ENCODE assay signal across 11 cellular contexts in the genomic region with DNA sequence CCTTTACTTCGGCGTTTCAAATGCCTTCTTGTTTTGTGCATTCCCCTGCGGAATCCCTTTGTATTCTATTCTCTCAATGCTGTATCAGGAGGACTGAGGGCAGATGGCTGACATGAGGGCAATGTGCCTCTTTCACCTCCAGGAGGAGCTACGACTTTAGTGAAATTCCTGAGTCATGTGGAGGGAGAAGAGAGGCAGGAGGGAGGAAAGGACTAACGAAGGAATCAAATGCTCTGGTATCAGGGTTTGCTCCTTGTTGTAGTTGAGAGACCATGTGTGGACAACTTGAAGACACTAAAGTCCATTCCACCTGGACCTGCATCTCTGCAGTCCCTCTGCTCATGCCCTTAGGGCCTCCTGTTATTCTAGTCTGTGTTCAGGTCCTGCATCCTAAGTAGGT. TPM values are rescaled to one million over a fixed set of nuclear protein-coding genes. Genes with fewer than 3 reads are reported as not detected.
A peak's percentile ranks its signal among the peaks of the same experiment; 100 is the strongest.
DNase-seq lines count a peak whose midpoint lies in the region; ATAC-seq and TF ChIP-seq lines count a peak whose summit lies in the region.
"Had no signal": no experiment of that assay in that cellular context is flagged by ENCODE, and none has a peak within 500 bp of the region (broad histone marks: within the 10 kb centered on the region; RNA-seq: fewer than 3 reads in every experiment).

No MANE protein-coding gene starts in this region.

- DNase-seq in AG09309 (ENCODE audit: low read depth) (no peak), GM23248 (peak; percentile 49), Panc1 (ENCODE audit: low read depth, low spot score) (no peak), iPS DF 19.7 (ENCODE audit: low read depth, low spot score) (peak; percentile 69), NCI-H510A treated with DMSO at 0.1 percent for 48 hours (lab: John Stamatoyannopoulos, UW) (no peak)
- no peak for DNase-seq in activated CD4-positive, CD25-positive, alpha-beta regulatory T cell (lab: John Stamatoyannopoulos, UW)
- DNase-seq: activated naive CD4-positive, alpha-beta T cell treated with anti-CD3 and anti-CD28 coated beads, Interleukin-2, amount 10 ng/mL, durations not matched to agents 7 days and 5 days; DMS79 treated with DMSO at 0.1 percent for 48 hours; T1000 had no signal

- H3F3A ChIP-seq in GM23248 (ENCODE audit: insufficient read depth) = no peaks in the 10 kb centered on the region

- no peak overlapping the region for H2AFZ ChIP-seq in GM23248

- POLR2A ChIA-PET in Panc1 (lab: Charles Lee) = no interaction called here

- no peaks in the 10 kb centered on the region for H3K9me3 ChIP-seq in GM23248 (ENCODE audit: low read depth)
- no peaks in the 10 kb centered on the region for H3K9me3 ChIP-seq in Panc1 (ENCODE audit: control insufficient read depth, insufficient read depth, low read depth, low read length)

- no peak overlapping the region for H3K27ac ChIP-seq in GM23248
- no peak overlapping the region for H3K27ac ChIP-seq in Panc1 (ENCODE audit: low read length)

- intact Hi-C loops in Panc1 (cut with micrococcal nuclease; ENCODE audit: unreplicated experiment) = no loop called here

- H3K4me2 ChIP-seq in GM23248 (ENCODE audit: unreplicated experiment) = no peak overlapping the region

- H3K9ac ChIP-seq in GM23248 = no peak overlapping the region

- no peaks in the 10 kb centered on the region for H3K79me2 ChIP-seq in GM23248 (ENCODE audit: insufficient read depth)

- H3K36me3 ChIP-seq in GM23248 (ENCODE audit: low read depth) = no peaks in the 10 kb centered on the region
- no peaks in the 10 kb centered on the region for H3K36me3 ChIP-seq in Panc1 (ENCODE audit: control insufficient read depth, insufficient read depth, low read length)

- WGBS in GM23248 (ENCODE audit: low coverage in 1 of 2, low lambda C conversion rate in 2 of 2, missing lambda C conversion rate in 2 of 2), 2 experiments = 18 to 21% methylated on average over 5 of the region's 5 CpGs

- TF ChIP-seq CTCF in AG09309 (IDR thresholded peaks at IDR 0.05; ENCODE audit: control insufficient read depth, insufficient read depth, low read depth, low read length, missing control alignments) = peak; percentile 25
- peak; percentile 34 for TF ChIP-seq CTCF in Panc1 (IDR thresholded peaks at IDR 0.05)

- H3K27me3 ChIP-seq in GM23248 (replicated peaks; ENCODE audit: insufficient read depth) = peaks cover 28% of the 10 kb centered on the region
- H3K27me3 ChIP-seq in Panc1 (ENCODE audit: control insufficient read depth, insufficient read depth, low read length) = no peaks in the 10 kb centered on the region

- in situ Hi-C loops in GM23248 (cut with MboI) (no loop called here), Panc1 (cut with HindIII; ENCODE audit: low pct_unique_long_range_greater_than_20kb, low sequenced_read_pairs) (no loop called here)

- H3K4me1 ChIP-seq in GM23248 (ENCODE audit: insufficient read depth) (no peaks in the 10 kb centered on the region), Panc1 (ENCODE audit: control insufficient read depth, insufficient read depth, low read length) (no peaks in the 10 kb centered on the region)

- CTCF ChIA-PET in Panc1 (lab: Charles Lee) = no interaction called here

- H3K9me2 ChIP-seq in GM23248 (ENCODE audit: insufficient read depth) = no peaks in the 10 kb centered on the region

- H4K20me1 ChIP-seq in GM23248 (ENCODE audit: insufficient read depth) = no peaks in the 10 kb centered on the region

- H3K4me3 ChIP-seq in AG09309 (ENCODE audit: control insufficient read depth, low read depth, low read length) (no peak overlapping the region), GM23248 (no peak overlapping the region), Panc1 (ENCODE audit: low read depth in 2 of 2, low read length in 2 of 2) (no peak overlapping the region)

- no peak for ATAC-seq in Panc1
- no peak for ATAC-seq in GM18498 (IDR thresholded peaks at IDR 0.05; ENCODE audit: unreplicated experiment)
- no peak for ATAC-seq in GM19324 (IDR thresholded peaks at IDR 0.05; ENCODE audit: low FRiP score, unreplicated experiment)

- no TSS peak for BruUV-seq in Panc1 (replicated peaks; lab: Mats Ljungman, UMichigan)

RNA-seq across cellular contexts. Expression of gene PRSS58, which starts 40.2 kb away (rescaled TPM):
- not detected in 2 replicates for total RNA-seq in GM23248 (2014; rRNA removed; shearing (Covaris generic))
- not detected in 2 replicates for polyA plus RNA-seq in GM23248 (2016; fragmentation: Nextera tagmentation; extraction: Ambion mirVana)
- not detected for total RNA-seq in Panc1 (2021; ENCODE audit: unreplicated experiment)
- not detected for polyA plus RNA-seq in Panc1 (2012; ENCODE audit: insufficient read length)

Comparison
In these comparisons a context has a peak if more than half of its experiments do, and no peak if none do; other contexts are left out.
1. DNase-seq: peak in GM23248 (single experiment) and iPS DF 19.7 (single experiment); none in AG09309 (single experiment), Panc1 (single experiment), activated CD4-positive, CD25-positive, alpha-beta regulatory T cell (0 of 4) and NCI-H510A treated with DMSO at 0.1 percent for 48 hours (single experiment).